25 cellular contexts compared by ENCODE assay signal in genomic region chr2:195766691-195767090, GRCh38.
"Had no signal": no experiment of that assay in that cellular context is flagged by ENCODE, and none has a peak within 500 bp of the region (broad histone marks: within the 10 kb centered on the region; RNA-seq: fewer than 3 reads in every experiment).

No MANE protein-coding gene starts in this region.

- H3K4me1 ChIP-seq: neural progenitor cell, parathyroid adenoma, psoas muscle, stomach, thyroid gland, tibial nerve, upper lobe of left lung, vagina had no signal

- FAIRE-seq: urothelium cell line had no signal

- DNase-seq: natural killer cell; occipital lobe; ovary; posterior cingulate gyrus; psoas muscle; right cardiac atrium; stimulated activated CD4-positive, alpha-beta T cell treated with anti-CD3 and anti-CD28 coated beads, Interleukin-15, amount 100 ng/mL, for 24 hours; stimulated activated CD4-positive, alpha-beta T cell treated with anti-CD3 and anti-CD28 coated beads, Interleukin-2, amount 100 ng/mL, for 24 hours; stimulated activated CD4-positive, alpha-beta T cell treated with anti-CD3 and anti-CD28 coated beads, Interleukin-2, amount 100 ng/mL, for 48 hours; stimulated activated CD4-positive, alpha-beta T cell treated with anti-CD3 and anti-CD28 coated beads, Interleukin-4, amount 100 ng/mL, for 24 hours; stimulated activated naive B cell treated with anti-CD40 and anti-IgM and Interleukin-4, amounts not matched to agents 10 μg/mL and 1 μg/mL and 100 μg/mL, for 72 hours; stimulated activated naive CD4-positive, alpha-beta T cell treated with Interleukin-2 at 50 U/mL for 16 hours; stomach; thyroid gland; trophoblast cell; upper lobe of left lung had no signal

- H3K27me3 ChIP-seq: neural progenitor cell, ovary, stomach, thyroid gland, tibial nerve, upper lobe of left lung, vagina had no signal

- H3K4me2 ChIP-seq: neural progenitor cell had no signal

- H3K27ac ChIP-seq: neural progenitor cell, ovary, parathyroid adenoma, psoas muscle, skin epidermis, stomach, thoracic aorta, thyroid gland, tibial nerve, upper lobe of left lung, vagina had no signal

- H3K79me2 ChIP-seq: parathyroid adenoma had no signal

- H2AFZ ChIP-seq: neural progenitor cell, parathyroid adenoma had no signal

- H3K36me3 ChIP-seq: neural progenitor cell, ovary, stomach, thoracic aorta, thyroid gland, tibial nerve, upper lobe of left lung, vagina had no signal

- H3K9me3 ChIP-seq: ovary, thyroid gland, vagina had no signal

- ATAC-seq: natural killer cell; psoas muscle; right cardiac atrium; sciatic nerve; stimulated activated effector memory CD8-positive, alpha-beta T cell treated with anti-CD3 and anti-CD28 coated beads, Interleukin-12 subunit alpha, Interleukin-12 subunit beta, amount 100 ng/mL, for 72 hours; stimulated activated naive B cell treated with anti-CD40 and anti-IgM and Interleukin-4, amounts not matched to agents 10 μg/mL and 1 μg/mL and 100 μg/mL, for 72 hours had no signal

- H3K4me3 ChIP-seq: neural progenitor cell, ovary, psoas muscle, skin epidermis, stomach, thoracic aorta, thyroid gland, tibial nerve, upper lobe of left lung, vagina had no signal

- H3K9ac ChIP-seq: neural progenitor cell, parathyroid adenoma had no signal
